Comparison of ENCODE assay signal across 8 cellular contexts in the genomic region with DNA sequence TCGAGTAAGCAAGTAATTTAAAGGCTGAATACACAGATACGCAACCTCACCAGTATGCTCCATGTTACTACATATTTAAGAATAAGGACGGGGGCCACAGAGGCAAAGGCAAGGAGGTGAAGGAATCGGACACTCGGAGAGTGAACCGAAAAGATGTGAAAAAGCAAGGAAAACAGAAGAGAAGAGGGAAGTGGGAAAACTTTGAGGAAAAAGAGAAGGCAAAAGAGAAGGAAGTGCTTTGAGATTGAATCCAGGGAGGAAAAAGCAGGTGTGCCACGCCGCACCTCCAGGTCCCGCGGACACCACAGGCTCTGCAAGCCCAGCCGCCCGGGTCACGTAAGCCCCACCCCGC. TPM values are rescaled to one million over a fixed set of nuclear protein-coding genes. Genes with fewer than 3 reads are reported as not detected.
A peak's percentile ranks its signal among the peaks of the same experiment; 100 is the strongest.
DNase-seq lines count a peak whose midpoint lies in the region; ATAC-seq and TF ChIP-seq lines count a peak whose summit lies in the region.

No MANE protein-coding gene starts in this region.

- H4K20me1 ChIP-seq in KMS-11 (ENCODE audit: insufficient read depth), result no peaks in the 10 kb centered on the region

- peaks cover 16% of the 10 kb centered on the region for H3K4me1 ChIP-seq in KMS-11 (ENCODE audit: low read depth, poor library complexity, severe bottlenecking)

- peak overlapping the region; percentile 86 for H3K4me3 Mint-ChIP-seq in dendritic cell treated with granulocyte-macrophage colony-stimulating factor and Interleukin-4, amounts not matched to agents 40 ng/mL and 50 ng/mL, for 4 days
- H3K4me3 Mint-ChIP-seq in naive thymus-derived CD8-positive, alpha-beta T cell, result peak overlapping the region; percentile 91 to 99 (median 94)

- no peaks in the 10 kb centered on the region for H3K9me3 Mint-ChIP-seq in dendritic cell treated with granulocyte-macrophage colony-stimulating factor and Interleukin-4, amounts not matched to agents 40 ng/mL and 50 ng/mL, for 4 days
- no peaks in the 10 kb centered on the region for H3K9me3 Mint-ChIP-seq in naive thymus-derived CD8-positive, alpha-beta T cell

- DNase-seq in AG04449 (ENCODE audit: low read depth, low spot score), result no peak
- DNase-seq in naive thymus-derived CD8-positive, alpha-beta T cell, result no peak
- no peak for DNase-seq in stimulated activated CD4-positive, alpha-beta T cell treated with anti-CD3 and anti-CD28 coated beads, Interleukin-4, amount 100 ng/mL, for 4 hours
- DNase-seq in GM13976 (ENCODE audit: low spot score), result no peak
- DNase-seq in NK-92 treated with Interleukin-12 subunit alpha and Interleukin-12 subunit beta, amount 100 ng/mL, for 24 hours (lab: John Stamatoyannopoulos, UW), result no peak

- peaks cover 20% of the 10 kb centered on the region for H3K4me1 Mint-ChIP-seq in dendritic cell treated with granulocyte-macrophage colony-stimulating factor and Interleukin-4, amounts not matched to agents 40 ng/mL and 50 ng/mL, for 4 days (ENCODE audit: low read depth)
- H3K4me1 Mint-ChIP-seq in naive thymus-derived CD8-positive, alpha-beta T cell, result peaks cover 7 to 60% (median 37%) of the 10 kb centered on the region in 4 donors

- H3K27ac ChIP-seq in KMS-11, result 0 out of 2 replicates have a peak overlapping the region, but pooled peaks have one; percentile 21

- peak overlapping the region; percentile 99 for H3K27ac Mint-ChIP-seq in dendritic cell treated with granulocyte-macrophage colony-stimulating factor and Interleukin-4, amounts not matched to agents 40 ng/mL and 50 ng/mL, for 4 days
- H3K27ac Mint-ChIP-seq in naive thymus-derived CD8-positive, alpha-beta T cell, result peak overlapping the region; percentile 87 to 99 (median 96)

- no peaks in the 10 kb centered on the region for H3K36me3 ChIP-seq in KMS-11 (ENCODE audit: insufficient read depth)

- H3K4me3 ChIP-seq in AG04449 (ENCODE audit: low read depth, low read length) (peak overlapping the region; percentile 72), KMS-11 (IDR thresholded peaks at IDR 0.05; ENCODE audit: insufficient read depth, low read depth, low read length) (no peak overlapping the region)

- POLR2A ChIA-PET in AG04449 (lab: Yijun Ruan, JAX), result no interaction called here
- POLR2A ChIA-PET in naive thymus-derived CD8-positive, alpha-beta T cell (lab: Charles Lee), result interaction anchor here (0.7 to 2.4 kb wide), 12 partner anchors 10 to 614 kb away, joined by 3 to 22 read pairs (median 5); a partner anchor contains a TSS

- peaks cover 43% of the 10 kb centered on the region for H3K79me2 ChIP-seq in KMS-11 (ENCODE audit: insufficient read depth, low read depth)

- peak overlapping the region; percentile 100 for H3K4me2 ChIP-seq in KMS-11

- intact Hi-C loops in dendritic cell treated with granulocyte-macrophage colony-stimulating factor and Interleukin-4, amounts not matched to agents 40 ng/mL and 50 ng/mL, for 4 days (cut with micrococcal nuclease), result loop anchor here (5.0 to 10.0 kb wide), 4 partner anchors 197 to 610 kb away; a partner anchor contains a TSS

- H3K9ac ChIP-seq in KMS-11, result peak overlapping the region; percentile 36; the same call in 1 of the 2 replicates

- in situ Hi-C loops in GM13976 (cut with MboI; ENCODE audit: low sequenced_read_pairs, unreplicated experiment), result loop anchor here (25.0 kb wide), 1 partner anchor 617 kb away; a partner anchor contains a TSS

- TF ChIP-seq CTCF in AG04449 (IDR thresholded peaks at IDR 0.05; ENCODE audit: insufficient read depth, low read length, missing control alignments), result no peak
- no peak for TF ChIP-seq CTCF in KMS-11 (conservative IDR thresholded peaks at IDR 0.05; ENCODE audit: low read depth, low read length)
- TF ChIP-seq CTCF in GM13976 (IDR thresholded peaks at IDR 0.05; ENCODE audit: borderline replicate concordance, control extremely low read depth, extremely low read depth, insufficient read depth, missing control alignments), result no peak

- H3K36me3 Mint-ChIP-seq in dendritic cell treated with granulocyte-macrophage colony-stimulating factor and Interleukin-4, amounts not matched to agents 40 ng/mL and 50 ng/mL, for 4 days (ENCODE audit: low read depth), result peaks cover 44% of the 10 kb centered on the region
- peaks cover 0 to 14% (median 4%) of the 10 kb centered on the region in 3 donors for H3K36me3 Mint-ChIP-seq in naive thymus-derived CD8-positive, alpha-beta T cell

- ATAC-seq in GM19438 (IDR thresholded peaks at IDR 0.05; ENCODE audit: low read depth, unreplicated experiment), result peak; percentile 0
- no peak for ATAC-seq in naive thymus-derived CD8-positive, alpha-beta T cell

- no peaks in the 10 kb centered on the region for H3K27me3 ChIP-seq in KMS-11 (ENCODE audit: insufficient read depth, low read depth)

- H2AFZ ChIP-seq in KMS-11 (ENCODE audit: low read depth), result peak overlapping the region; percentile 97

- CTCF ChIA-PET in AG04449 (lab: Yijun Ruan, JAX), result interaction anchor here (1.8 kb wide), 1 partner anchor 15 kb away, joined by 6 read pairs; no protein-coding TSS in a partner anchor

- H3K27me3 Mint-ChIP-seq in dendritic cell treated with granulocyte-macrophage colony-stimulating factor and Interleukin-4, amounts not matched to agents 40 ng/mL and 50 ng/mL, for 4 days, result no peaks in the 10 kb centered on the region
- H3K27me3 Mint-ChIP-seq in naive thymus-derived CD8-positive, alpha-beta T cell, result no peaks in the 10 kb centered on the region

RNA-seq across cellular contexts. Expression of a gene that starts 0.4 kb away (rescaled TPM):
- 10 to 100 TPM; 44.5 to 45.3 TPM for total RNA-seq in naive thymus-derived CD8-positive, alpha-beta T cell
- polyA plus RNA-seq in naive thymus-derived CD8-positive, alpha-beta T cell, result 10 to 100 TPM; 10.4 to 13.4 (median 12.5) TPM

RNA-seq across cellular contexts. Expression of a gene that starts 4.7 kb away (rescaled TPM):
- total RNA-seq in naive thymus-derived CD8-positive, alpha-beta T cell, result 10 to 100 TPM; 45.9 to 56.9 TPM
- polyA plus RNA-seq in naive thymus-derived CD8-positive, alpha-beta T cell, result 100 to 1,000 TPM; 141 to 179 (median 174) TPM
